In genomic region chr7:47621347-47621746, GRCh38 we compare ENCODE assay signal across 24 cellular contexts. TPM values are rescaled to one million over a fixed set of nuclear protein-coding genes. Genes with fewer than 3 reads are reported as not detected.
DNase-seq lines count a peak whose midpoint lies in the region; ATAC-seq and TF ChIP-seq lines count a peak whose summit lies in the region.
"Had no signal": no experiment of that assay in that cellular context is flagged by ENCODE, and none has a peak within 500 bp of the region (broad histone marks: within the 10 kb centered on the region; RNA-seq: fewer than 3 reads in every experiment).

No MANE protein-coding gene starts in this region.

- no peak overlapping the region for H4K12ac ChIP-seq in trophoblast cell (ENCODE audit: low read depth, low read length)

- no peaks in the 10 kb centered on the region for H3K9me3 ChIP-seq in heart left ventricle
- no peaks in the 10 kb centered on the region for H3K9me3 ChIP-seq in right atrium auricular region
- H3K9me3 ChIP-seq in trophoblast cell (ENCODE audit: insufficient read depth, low read depth, low read length): peaks cover 4% of the 10 kb centered on the region
- no peaks in the 10 kb centered on the region for H3K9me3 ChIP-seq in upper lobe of right lung
- H3K9me3 ChIP-seq: breast epithelium, pancreas had no signal

- H3K4me1 Mint-ChIP-seq in activated T-cell treated with anti-CD3 and anti-CD28 coated beads, Interleukin-2, amount 50 U/mL, for 24 hours (ENCODE audit: low read depth): no peaks in the 10 kb centered on the region

- no peak for TF ChIP-seq POLR2A in heart left ventricle (IDR thresholded peaks at IDR 0.05)

- H3K36me3 Mint-ChIP-seq in activated T-cell treated with anti-CD3 and anti-CD28 coated beads, Interleukin-2, amount 50 U/mL, for 24 hours (ENCODE audit: low read depth): no peaks in the 10 kb centered on the region
- H3K36me3 Mint-ChIP-seq: naive thymus-derived CD4-positive, alpha-beta T cell had no signal

- peaks cover 7% of the 10 kb centered on the region for H3K79me1 ChIP-seq in trophoblast cell (ENCODE audit: low read length)

- DNase-seq in heart left ventricle: no peak
- DNase-seq in right atrium auricular region (ENCODE audit: low spot score): no peak
- no peak for DNase-seq in trophoblast cell
- no peak for DNase-seq in upper lobe of right lung
- no peak for DNase-seq in activated CD4-positive, alpha-beta T cell treated with anti-CD3 and anti-CD28 coated beads for 48 hours
- DNase-seq in activated T-cell treated with anti-CD3 and anti-CD28 coated beads, Interleukin-2, amount 50 U/mL, for 24 hours: no peak
- DNase-seq: activated CD8-positive, alpha-beta memory T cell treated with anti-CD3 and anti-CD28 coated beads, Interleukin-2, amount 50 U/mL, for 48 hours; activated effector memory CD4-positive, alpha-beta T cell treated with Interleukin-2 at 50 U/mL for 16 hours; activated naive CD8-positive, alpha-beta T cell treated with anti-CD3 and anti-CD28 coated beads, Interleukin-2, amount 50 U/mL, for 24 hours; DMS 273 treated with DMSO at 0.1 percent for 48 hours; GM23248; hippocampal formation; naive thymus-derived CD4-positive, alpha-beta T cell; NCI-H187; NCI-H2227 treated with DMSO at 0.1 percent for 48 hours; NCI-H748 treated with DMSO at 0.1 percent for 48 hours; pancreas; SHP77 treated with DMSO at 0.1 percent for 48 hours; stimulated activated CD4-positive, alpha-beta T cell treated with anti-CD3 and anti-CD28 coated beads, Interleukin-2, amount 100 ng/mL, for 48 hours had no signal

- no peak overlapping the region for H2AFZ ChIP-seq in trophoblast cell (ENCODE audit: insufficient read depth, low read length, poor library complexity)
- H2AFZ ChIP-seq: GM23248 had no signal

- H3K4me3 ChIP-seq in heart left ventricle (no peak overlapping the region), right atrium auricular region (no peak overlapping the region), trophoblast cell (ENCODE audit: low read depth, low read length) (no peak overlapping the region), upper lobe of right lung (no peak overlapping the region)
- H3K4me3 ChIP-seq: breast epithelium, GM23248, pancreas had no signal

- H3K23ac ChIP-seq in trophoblast cell (ENCODE audit: low read length): no peak overlapping the region

- peaks cover 0 to 32% (median 11%) of the 10 kb centered on the region in 12 donors for H3K4me1 ChIP-seq in heart left ventricle
- peaks cover 0 to 23% of the 10 kb centered on the region in 2 donors for H3K4me1 ChIP-seq in right atrium auricular region
- peaks cover 7 to 9% of the 10 kb centered on the region in 2 experiments for H3K4me1 ChIP-seq in trophoblast cell (ENCODE audit: control insufficient read depth in 1 of 2, insufficient read depth in 2 of 2, low read length in 2 of 2)
- H3K4me1 ChIP-seq in upper lobe of right lung: peaks cover 11% of the 10 kb centered on the region
- H3K4me1 ChIP-seq: breast epithelium had no signal

- no peak overlapping the region for H3K14ac ChIP-seq in trophoblast cell (ENCODE audit: low read length)

- no peak overlapping the region for H2BK5ac ChIP-seq in trophoblast cell (ENCODE audit: low read depth, low read length, poor library complexity)

- H3K4ac ChIP-seq in trophoblast cell (ENCODE audit: low read depth, low read length): no peak overlapping the region

- no peak overlapping the region for H4K91ac ChIP-seq in trophoblast cell (ENCODE audit: low read depth, low read length)

- no peak overlapping the region for H3K18ac ChIP-seq in trophoblast cell (ENCODE audit: low read length)

- no peak overlapping the region for H3K9ac ChIP-seq in trophoblast cell (ENCODE audit: low read length)
- H3K9ac ChIP-seq: GM23248 had no signal

- no peaks in the 10 kb centered on the region for H3K27me3 Mint-ChIP-seq in activated T-cell treated with anti-CD3 and anti-CD28 coated beads, Interleukin-2, amount 50 U/mL, for 24 hours
- H3K27me3 Mint-ChIP-seq: activated naive CD8-positive, alpha-beta T cell treated with anti-CD3 and anti-CD28 coated beads, Interleukin-2, amount 50 U/mL, for 24 hours; naive thymus-derived CD4-positive, alpha-beta T cell had no signal

- H3K9me3 Mint-ChIP-seq in activated T-cell treated with anti-CD3 and anti-CD28 coated beads, Interleukin-2, amount 50 U/mL, for 24 hours: no peaks in the 10 kb centered on the region
- H3K9me3 Mint-ChIP-seq: activated naive CD8-positive, alpha-beta T cell treated with anti-CD3 and anti-CD28 coated beads, Interleukin-2, amount 50 U/mL, for 24 hours; T-helper 1 cell treated with Interleukin-12 subunit alpha and Interleukin-12 subunit beta and Interleukin-4 antibody, amounts not matched to agents 30 μg/mL and 1 μg/mL, for 36 hours had no signal

- H2BK12ac ChIP-seq in trophoblast cell (ENCODE audit: low read length): no peak overlapping the region

- H3K4me2 ChIP-seq in trophoblast cell (ENCODE audit: low read length): no peak overlapping the region

- no peak overlapping the region for H3K4me3 Mint-ChIP-seq in activated T-cell treated with anti-CD3 and anti-CD28 coated beads, Interleukin-2, amount 50 U/mL, for 24 hours
- H3K4me3 Mint-ChIP-seq: activated naive CD8-positive, alpha-beta T cell treated with anti-CD3 and anti-CD28 coated beads, Interleukin-2, amount 50 U/mL, for 24 hours; naive thymus-derived CD4-positive, alpha-beta T cell; T-helper 1 cell treated with Interleukin-12 subunit alpha and Interleukin-12 subunit beta and Interleukin-4 antibody, amounts not matched to agents 30 μg/mL and 1 μg/mL, for 36 hours had no signal

- H3K27ac Mint-ChIP-seq in activated T-cell treated with anti-CD3 and anti-CD28 coated beads, Interleukin-2, amount 50 U/mL, for 24 hours: no peak overlapping the region
- H3K27ac Mint-ChIP-seq: activated naive CD8-positive, alpha-beta T cell treated with anti-CD3 and anti-CD28 coated beads, Interleukin-2, amount 50 U/mL, for 24 hours; naive thymus-derived CD4-positive, alpha-beta T cell; T-helper 1 cell treated with Interleukin-12 subunit alpha and Interleukin-12 subunit beta and Interleukin-4 antibody, amounts not matched to agents 30 μg/mL and 1 μg/mL, for 36 hours had no signal

- H3K27ac ChIP-seq in heart left ventricle (peak overlapping the region in 7 of 12 donors; percentile 31 to 88 (median 71)), right atrium auricular region (no peak overlapping the region), cingulate gyrus (ENCODE audit: low read depth, low read length) (peak overlapping the region; percentile 75), trophoblast cell (ENCODE audit: low read depth, low read length) (no peak overlapping the region), upper lobe of right lung (peak overlapping the region; percentile 66)
- H3K27ac ChIP-seq: C4-2B, GM23248, pancreas had no signal

- H3K36me3 ChIP-seq in heart left ventricle: no peaks in the 10 kb centered on the region
- H3K36me3 ChIP-seq in right atrium auricular region: no peaks in the 10 kb centered on the region
- no peaks in the 10 kb centered on the region for H3K36me3 ChIP-seq in trophoblast cell (ENCODE audit: control insufficient read depth in 1 of 2, insufficient read depth in 2 of 2, low read length in 2 of 2)
- no peaks in the 10 kb centered on the region for H3K36me3 ChIP-seq in upper lobe of right lung
- H3K36me3 ChIP-seq: breast epithelium, pancreas had no signal

- no peaks in the 10 kb centered on the region for H3K27me3 ChIP-seq in heart left ventricle
- H3K27me3 ChIP-seq in right atrium auricular region: no peaks in the 10 kb centered on the region
- H3K27me3 ChIP-seq in trophoblast cell (ENCODE audit: insufficient read depth, low read length): no peaks in the 10 kb centered on the region
- H3K27me3 ChIP-seq in upper lobe of right lung: no peaks in the 10 kb centered on the region
- H3K27me3 ChIP-seq: breast epithelium, pancreas had no signal

- 91 to 99% (median 95%) methylated on average over 11 to 12 of the region's 12 CpGs for WGBS in heart left ventricle, 4 donors
- no CpG with 5 or more reads among the region's 12 CpGs for WGBS in trophoblast cell (ENCODE audit: extremely low coverage, insufficient coverage, insufficient read length)

- intact Hi-C loops in heart left ventricle (cut with DNase I) (no loop called here), upper lobe of right lung (cut with DNase I) (no loop called here)

- TF ChIP-seq CTCF in heart left ventricle (IDR thresholded peaks at IDR 0.05): no peak
- TF ChIP-seq CTCF in right atrium auricular region (IDR thresholded peaks at IDR 0.05): no peak
- no peak for TF ChIP-seq CTCF in upper lobe of right lung (IDR thresholded peaks at IDR 0.05)

- no peak overlapping the region for H2AK5ac ChIP-seq in trophoblast cell (ENCODE audit: low read length)

- H4K8ac ChIP-seq in trophoblast cell (ENCODE audit: low read depth, low read length): no peak overlapping the region

- H2BK120ac ChIP-seq in trophoblast cell (ENCODE audit: insufficient read depth, low read length, poor library complexity): peak overlapping the region; percentile 4

- ATAC-seq in heart left ventricle: no peak
- no peak for ATAC-seq in upper lobe of right lung
- ATAC-seq in GM19452 (IDR thresholded peaks at IDR 0.05; ENCODE audit: unreplicated experiment): no peak
- ATAC-seq: activated naive CD8-positive, alpha-beta T cell treated with anti-CD3 and anti-CD28 coated beads, Interleukin-2, amount 50 U/mL, for 24 hours; naive thymus-derived CD4-positive, alpha-beta T cell; pancreas had no signal

- no peaks in the 10 kb centered on the region for H3K79me2 ChIP-seq in trophoblast cell (ENCODE audit: control insufficient read depth, insufficient read depth, low read length, poor library complexity)

RNA-seq across cellular contexts. Expression of gene TNS3, which starts 39.4 kb away (rescaled TPM):
- total RNA-seq in heart left ventricle: 100 to 1,000 TPM in 1 of 9 donors, 10 to 100 TPM in 8; 29.6 to 116 (median 37.2) TPM
- 10 to 100 TPM; 10.1 to 12.9 TPM for polyA plus RNA-seq in heart left ventricle
- total RNA-seq in right atrium auricular region: 10 to 100 TPM; 39.7 to 44.4 TPM
- polyA plus RNA-seq in trophoblast cell (2013): 85.9 and 86.5 TPM in 2 replicates
- total RNA-seq in upper lobe of right lung: 168 TPM
- polyA plus RNA-seq: naive thymus-derived CD4-positive, alpha-beta T cell had no signal

Comparison
In these comparisons a context has a peak if more than half of its experiments do, and no peak if none do; other contexts are left out.
1. H3K27ac ChIP-seq: peak in heart left ventricle (7 of 12), cingulate gyrus (single experiment) and upper lobe of right lung (single experiment); none in right atrium auricular region (0 of 2) and trophoblast cell (single experiment).